Comparison of ENCODE assay signal across 7 cellular contexts in the genomic region with DNA sequence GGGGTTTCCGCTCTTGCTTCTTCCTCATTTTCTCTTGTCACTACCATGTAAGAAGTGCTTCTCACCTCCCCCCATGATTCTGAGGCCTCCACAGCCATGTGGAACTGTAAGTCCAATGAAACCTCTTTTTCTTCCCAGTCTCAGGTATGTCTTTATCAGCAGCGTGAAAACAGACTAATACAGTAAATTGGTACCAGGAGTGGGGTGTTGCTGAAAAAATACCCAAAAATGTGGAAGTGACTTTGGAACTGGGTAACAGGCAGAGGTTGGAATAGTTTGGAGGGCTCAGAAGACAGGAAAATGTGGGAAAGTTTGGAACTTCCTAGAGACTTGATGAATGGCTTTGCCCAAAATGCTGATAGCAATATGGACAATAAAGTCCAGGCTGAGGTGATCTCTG. TPM values are rescaled to one million over a fixed set of nuclear protein-coding genes. Genes with fewer than 3 reads are reported as not detected.
"Had no signal": no experiment of that assay in that cellular context is flagged by ENCODE, and none has a peak within 500 bp of the region (broad histone marks: within the 10 kb centered on the region; RNA-seq: fewer than 3 reads in every experiment).

No MANE protein-coding gene starts in this region.

RNA-seq across cellular contexts. Expression of a gene that starts 15.4 kb away (rescaled TPM):
- total RNA-seq: GM23338, H1, H7, H9 had no signal
- polyA plus RNA-seq: GM23338, H1 had no signal

RNA-seq across cellular contexts. Expression of a gene that starts 57.0 kb away (rescaled TPM):
- total RNA-seq: GM23248, GM23338, H1, H4, H7, H9, HFFc6 had no signal
- polyA plus RNA-seq: GM23248, GM23338, H1 had no signal
